ENCODE assay signal across 10 cellular contexts in the genomic region with DNA sequence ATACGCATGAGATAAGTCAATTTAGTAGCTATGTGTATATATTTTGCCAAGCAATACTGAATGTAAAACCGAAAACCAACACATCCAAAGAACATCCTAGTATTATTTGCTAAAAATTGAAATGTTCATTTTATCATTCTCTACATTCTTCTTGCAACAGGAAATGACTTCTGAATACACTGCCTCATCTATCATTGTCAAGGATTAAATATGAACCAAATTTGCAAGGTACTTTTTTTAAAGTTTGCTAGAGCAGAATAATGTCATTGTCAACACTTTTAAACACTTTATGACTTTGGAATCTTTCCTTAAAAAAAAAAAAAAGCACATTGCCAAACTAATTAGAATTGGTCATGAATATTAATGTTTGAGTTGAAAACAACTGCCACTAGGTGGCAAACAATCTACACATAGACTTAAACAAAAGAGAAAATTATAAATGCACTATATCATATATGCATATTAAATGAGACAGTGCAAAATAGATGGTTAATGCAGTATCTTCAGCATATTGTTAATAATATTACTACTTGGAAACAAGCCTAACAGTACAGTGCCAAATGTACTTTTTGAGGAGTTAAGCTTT. TPM values are rescaled to one million over a fixed set of nuclear protein-coding genes. Genes with fewer than 3 reads are reported as not detected.
DNase-seq lines count a peak whose midpoint lies in the region; ATAC-seq and TF ChIP-seq lines count a peak whose summit lies in the region.
"Had no signal": no experiment of that assay in that cellular context is flagged by ENCODE, and none has a peak within 500 bp of the region (broad histone marks: within the 10 kb centered on the region; RNA-seq: fewer than 3 reads in every experiment).

No MANE protein-coding gene starts in this region.

- H3K9me3 Mint-ChIP-seq in chondrocyte (ENCODE audit: low read depth) (no peaks in the 10 kb centered on the region), nephron (no peaks in the 10 kb centered on the region)

- H3K27me3 Mint-ChIP-seq in chondrocyte (ENCODE audit: low read depth) (no peaks in the 10 kb centered on the region), nephron (ENCODE audit: low read depth) (no peaks in the 10 kb centered on the region)

- H3K4me1 Mint-ChIP-seq in chondrocyte (ENCODE audit: low read depth) = peaks cover 18% of the 10 kb centered on the region
- no peaks in the 10 kb centered on the region for H3K4me1 Mint-ChIP-seq in nephron

- ATAC-seq in GM18498 (IDR thresholded peaks at IDR 0.05; ENCODE audit: unreplicated experiment) = no peak

- no peak overlapping the region for H3K27ac Mint-ChIP-seq in chondrocyte (ENCODE audit: unreplicated experiment)
- peak overlapping the region in 1 of 3 experiments; percentile 22 for H3K27ac Mint-ChIP-seq in nephron

- no peak overlapping the region for H3K27ac ChIP-seq in caudate nucleus (ENCODE audit: low read depth, low read length)

- TF ChIP-seq CTCF in chondrocyte (IDR thresholded peaks at IDR 0.05) (peak; percentile 82), nephron (IDR thresholded peaks at IDR 0.05; ENCODE audit: unreplicated experiment in 3 of 3) (peak; percentile 35 to 55 (median 41))

- H3K4me3 Mint-ChIP-seq in chondrocyte (ENCODE audit: unreplicated experiment) = no peak overlapping the region
- H3K4me3 Mint-ChIP-seq in nephron = no peak overlapping the region

- DNase-seq in ELR (ENCODE audit: low read depth) (peak; percentile 60), Kasumi-1 (lab: John Stamatoyannopoulos, UW) (peak; percentile 6 to 19), chondrocyte (ENCODE audit: low spot score) (no peak), OCI-M2 (lab: John Stamatoyannopoulos, UW; ENCODE audit: unreplicated experiment) (no peak), caudate nucleus (lab: John Stamatoyannopoulos, UW) (no peak), SKM-1 (lab: John Stamatoyannopoulos, UW; ENCODE audit: unreplicated experiment) (no peak)
- DNase-seq: activated gamma-delta T cell treated with Interleukin-2 at 50 U/mL for 16 hours had no signal

- no peaks in the 10 kb centered on the region for H3K36me3 Mint-ChIP-seq in chondrocyte (ENCODE audit: low read depth)
- no peaks in the 10 kb centered on the region for H3K36me3 Mint-ChIP-seq in nephron (ENCODE audit: low read depth)

RNA-seq across cellular contexts. Expression of gene TMEM244, which starts 32.5 kb away (rescaled TPM):
- total RNA-seq in chondrocyte = not detected in 3 replicates
- total RNA-seq: lower leg skin had no signal

Comparison
In these comparisons a context has a peak if more than half of its experiments do, and no peak if none do; other contexts are left out.
1. DNase-seq: peak in ELR (single experiment) and Kasumi-1 (2 of 2); none in chondrocyte (single experiment), OCI-M2 (single experiment), caudate nucleus (0 of 61) and SKM-1 (single experiment).